ENCODE assay signal across 22 cellular contexts in the genomic region with DNA sequence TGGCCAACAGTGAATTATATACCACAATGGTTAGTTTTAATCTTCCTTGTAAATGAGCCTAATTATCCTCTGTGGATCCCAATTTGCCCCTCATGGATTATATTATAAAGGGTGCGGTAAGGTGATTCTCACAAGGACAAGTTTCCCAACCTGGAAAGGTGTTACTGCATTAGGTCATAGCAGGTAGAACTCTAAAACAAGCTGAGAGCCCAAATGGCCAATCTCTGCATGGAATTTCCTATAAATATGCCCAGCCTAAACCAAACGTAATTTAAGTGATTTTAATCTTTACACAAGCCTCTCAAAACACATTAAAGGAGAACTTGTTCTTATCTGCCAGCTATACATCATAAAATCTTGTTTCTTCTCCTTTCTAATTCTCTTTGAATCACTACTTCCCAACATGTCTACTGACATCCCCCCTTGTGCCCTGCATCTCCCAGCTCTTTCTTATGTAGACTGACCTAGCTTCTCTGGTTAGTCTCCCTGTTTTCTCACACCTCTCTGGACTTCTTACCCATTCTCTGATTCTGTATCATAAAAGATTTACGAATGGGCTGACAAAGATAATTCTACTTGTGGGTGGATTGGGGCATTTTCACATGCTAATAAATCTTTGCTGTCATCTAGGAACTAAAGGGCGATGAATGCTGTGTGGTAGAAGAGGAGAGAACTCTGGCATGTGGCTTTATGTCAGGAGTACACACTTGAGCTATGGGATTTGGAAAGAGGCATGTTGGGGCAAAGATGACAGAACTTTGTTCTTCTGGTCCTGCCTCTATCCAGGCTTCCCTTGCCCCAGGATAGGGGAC.
"Had no signal": no experiment of that assay in that cellular context is flagged by ENCODE, and none has a peak within 500 bp of the region (broad histone marks: within the 10 kb centered on the region; RNA-seq: fewer than 3 reads in every experiment).

No MANE protein-coding gene starts in this region.

- H3K27me3 ChIP-seq: foreskin keratinocyte, left lung, stomach, upper lobe of right lung had no signal

- H3K9me3 Mint-ChIP-seq: stimulated activated effector memory CD8-positive, alpha-beta T cell treated with anti-CD3 and anti-CD28 coated beads, Interleukin-12 subunit alpha, Interleukin-12 subunit beta, amount 100 ng/mL, for 72 hours had no signal

- H3K4me3 ChIP-seq: left lung, prostate gland, stomach, upper lobe of right lung had no signal

- H3K27ac Mint-ChIP-seq: activated CD4-positive, alpha-beta T cell treated with anti-CD3 and anti-CD28 coated beads, Interleukin-2, amount 10 ng/mL, durations not matched to agents 7 days and 5 days; activated naive CD4-positive, alpha-beta T cell treated with anti-CD3 and anti-CD28 coated beads, Interleukin-2, amount 10 ng/mL, durations not matched to agents 7 days and 5 days; dendritic cell treated with granulocyte-macrophage colony-stimulating factor and Interleukin-4, amounts not matched to agents 40 ng/mL and 50 ng/mL, for 4 days; stimulated activated effector memory CD8-positive, alpha-beta T cell treated with anti-CD3 and anti-CD28 coated beads, Interleukin-12 subunit alpha, Interleukin-12 subunit beta, amount 100 ng/mL, for 72 hours; T-cell had no signal

- H3K4me1 ChIP-seq: prostate gland had no signal

- DNase-seq: activated CD4-positive, alpha-beta T cell treated with anti-CD3 and anti-CD28 coated beads, Interleukin-2, amount 10 ng/mL, durations not matched to agents 7 days and 5 days; activated CD8-positive, alpha-beta memory T cell treated with anti-CD3 and anti-CD28 coated beads for 24 hours; activated CD8-positive, alpha-beta memory T cell treated with anti-CD3 and anti-CD28 coated beads, Interleukin-2, amount 50 U/mL, for 48 hours; activated effector memory CD4-positive, alpha-beta T cell treated with Interleukin-2 at 50 U/mL for 16 hours; activated naive CD4-positive, alpha-beta T cell treated with anti-CD3 and anti-CD28 coated beads, Interleukin-2, amount 10 ng/mL, durations not matched to agents 7 days and 5 days; activated T-cell treated with anti-CD3 and anti-CD28 coated beads, Interleukin-2, amount 50 U/mL, for 48 hours; effector CD8-positive, alpha-beta T cell; hippocampal formation; islet precursor cell; left lung; naive thymus-derived CD8-positive, alpha-beta T cell; right cardiac atrium; small intestine; stimulated activated CD4-positive, alpha-beta T cell treated with anti-CD3 and anti-CD28 coated beads, Interleukin-4, amount 100 ng/mL, for 24 hours; stomach; T-cell; upper lobe of right lung had no signal

- H3K4me1 Mint-ChIP-seq: activated CD4-positive, alpha-beta T cell treated with anti-CD3 and anti-CD28 coated beads, Interleukin-2, amount 10 ng/mL, durations not matched to agents 7 days and 5 days; activated naive CD4-positive, alpha-beta T cell treated with anti-CD3 and anti-CD28 coated beads, Interleukin-2, amount 10 ng/mL, durations not matched to agents 7 days and 5 days; T-cell had no signal

- H3K27ac ChIP-seq: foreskin keratinocyte, left lung, stomach, upper lobe of right lung had no signal

- H3K9me3 ChIP-seq: prostate gland, upper lobe of right lung had no signal

- H3K27me3 Mint-ChIP-seq: activated CD4-positive, alpha-beta T cell treated with anti-CD3 and anti-CD28 coated beads, Interleukin-2, amount 10 ng/mL, durations not matched to agents 7 days and 5 days; activated naive CD4-positive, alpha-beta T cell treated with anti-CD3 and anti-CD28 coated beads, Interleukin-2, amount 10 ng/mL, durations not matched to agents 7 days and 5 days; dendritic cell treated with granulocyte-macrophage colony-stimulating factor and Interleukin-4, amounts not matched to agents 40 ng/mL and 50 ng/mL, for 4 days; naive thymus-derived CD8-positive, alpha-beta T cell; T-cell had no signal

- H3K36me3 ChIP-seq: left lung, prostate gland, stomach, upper lobe of right lung had no signal

- H3K36me3 Mint-ChIP-seq: activated naive CD4-positive, alpha-beta T cell treated with anti-CD3 and anti-CD28 coated beads, Interleukin-2, amount 10 ng/mL, durations not matched to agents 7 days and 5 days; stimulated activated effector memory CD8-positive, alpha-beta T cell treated with anti-CD3 and anti-CD28 coated beads, Interleukin-12 subunit alpha, Interleukin-12 subunit beta, amount 100 ng/mL, for 72 hours; T-cell had no signal

- ATAC-seq: foreskin keratinocyte; left lung; naive thymus-derived CD8-positive, alpha-beta T cell; right cardiac atrium; SK-N-SH treated with all-trans-retinoic acid at 6 μM for 48 hours; stimulated activated effector memory CD8-positive, alpha-beta T cell treated with anti-CD3 and anti-CD28 coated beads, Interleukin-12 subunit alpha, Interleukin-12 subunit beta, amount 100 ng/mL, for 72 hours; T-cell; upper lobe of right lung had no signal

- H3K4me3 Mint-ChIP-seq: activated CD4-positive, alpha-beta T cell treated with anti-CD3 and anti-CD28 coated beads, Interleukin-2, amount 10 ng/mL, durations not matched to agents 7 days and 5 days; activated naive CD4-positive, alpha-beta T cell treated with anti-CD3 and anti-CD28 coated beads, Interleukin-2, amount 10 ng/mL, durations not matched to agents 7 days and 5 days; dendritic cell treated with granulocyte-macrophage colony-stimulating factor and Interleukin-4, amounts not matched to agents 40 ng/mL and 50 ng/mL, for 4 days; naive thymus-derived CD8-positive, alpha-beta T cell; stimulated activated effector memory CD8-positive, alpha-beta T cell treated with anti-CD3 and anti-CD28 coated beads, Interleukin-12 subunit alpha, Interleukin-12 subunit beta, amount 100 ng/mL, for 72 hours; T-cell had no signal
